In genomic region chr19:44515031-44515430, GRCh38 we compare ENCODE assay signal across 9 cellular contexts. TPM values are rescaled to one million over a fixed set of nuclear protein-coding genes. Genes with fewer than 3 reads are reported as not detected.
"Had no signal": no experiment of that assay in that cellular context is flagged by ENCODE, and none has a peak within 500 bp of the region (broad histone marks: within the 10 kb centered on the region; RNA-seq: fewer than 3 reads in every experiment).

No MANE protein-coding gene starts in this region.

- FAIRE-seq: G401.6, GM12878, GM12891, GM12892, GM18507, GM19239 had no signal

- H3K4me3 ChIP-seq: GM12878 had no signal

- ATAC-seq: GM12878 had no signal

- DNase-seq: GDM1, GF-D8 had no signal

RNA-seq across cellular contexts. Expression of gene CEACAM20, which starts 14.4 kb away (rescaled TPM):
- total RNA-seq: G401, GM12878 had no signal
- polyA plus RNA-seq: GM12878 had no signal
